ENCODE assay signal across 1 cellular context in genomic region chr6:159999240-159999671, GRCh38.
A peak's percentile ranks its signal among the peaks of the same experiment; 100 is the strongest.
TF ChIP-seq lines count a peak whose summit lies in the region.

No MANE protein-coding gene starts in this region.

TF ChIP-seq in K562, 482 proteins besides CTCF, POLR2A, EP300 and RAD21 (continued from another document and continues in another):
- peak; percentile 81 for TF ChIP-seq DPF2 (IDR thresholded peaks at IDR 0.05)
- no peak for TF ChIP-seq ZNF57 (CRISPR knock-in tag; IDR thresholded peaks at IDR 0.05)
- TF ChIP-seq CHCHD3 (CRISPR knock-in tag; IDR thresholded peaks at IDR 0.05) = no peak
- no peak for TF ChIP-seq ILF3 (IDR thresholded peaks at IDR 0.05; ENCODE audit: borderline replicate concordance)
- TF ChIP-seq BCOR (IDR thresholded peaks at IDR 0.05) = peak; percentile 52; the same call in 1 of the 2 replicates
- no peak for TF ChIP-seq ZBTB7A (IDR thresholded peaks at IDR 0.05; ENCODE audit: borderline replicate concordance, control insufficient read depth, low read depth, low read length)
- TF ChIP-seq, protein P1, sequence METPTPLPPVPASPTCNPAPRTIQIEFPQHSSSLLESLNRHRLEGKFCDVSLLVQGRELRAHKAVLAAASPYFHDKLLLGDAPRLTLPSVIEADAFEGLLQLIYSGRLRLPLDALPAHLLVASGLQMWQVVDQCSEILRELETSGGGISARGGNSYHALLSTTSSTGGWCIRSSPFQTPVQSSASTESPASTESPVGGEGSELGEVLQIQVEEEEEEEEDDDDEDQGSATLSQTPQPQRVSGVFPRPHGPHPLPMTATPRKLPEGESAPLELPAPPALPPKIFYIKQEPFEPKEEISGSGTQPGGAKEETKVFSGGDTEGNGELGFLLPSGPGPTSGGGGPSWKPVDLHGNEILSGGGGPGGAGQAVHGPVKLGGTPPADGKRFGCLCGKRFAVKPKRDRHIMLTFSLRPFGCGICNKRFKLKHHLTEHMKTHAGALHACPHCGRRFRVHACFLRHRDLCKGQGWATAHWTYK (CRISPR knock-in tag; IDR thresholded peaks at IDR 0.05) = no peak
- no peak for TF ChIP-seq KAT7 (CRISPR knock-in tag; IDR thresholded peaks at IDR 0.05; ENCODE audit: borderline replicate concordance)
- TF ChIP-seq PURB (CRISPR knock-in tag; IDR thresholded peaks at IDR 0.05; ENCODE audit: low read depth) = no peak
- no peak for TF ChIP-seq ZNF507 (tag; conservative IDR thresholded peaks at IDR 0.05)
- TF ChIP-seq, protein P2, sequence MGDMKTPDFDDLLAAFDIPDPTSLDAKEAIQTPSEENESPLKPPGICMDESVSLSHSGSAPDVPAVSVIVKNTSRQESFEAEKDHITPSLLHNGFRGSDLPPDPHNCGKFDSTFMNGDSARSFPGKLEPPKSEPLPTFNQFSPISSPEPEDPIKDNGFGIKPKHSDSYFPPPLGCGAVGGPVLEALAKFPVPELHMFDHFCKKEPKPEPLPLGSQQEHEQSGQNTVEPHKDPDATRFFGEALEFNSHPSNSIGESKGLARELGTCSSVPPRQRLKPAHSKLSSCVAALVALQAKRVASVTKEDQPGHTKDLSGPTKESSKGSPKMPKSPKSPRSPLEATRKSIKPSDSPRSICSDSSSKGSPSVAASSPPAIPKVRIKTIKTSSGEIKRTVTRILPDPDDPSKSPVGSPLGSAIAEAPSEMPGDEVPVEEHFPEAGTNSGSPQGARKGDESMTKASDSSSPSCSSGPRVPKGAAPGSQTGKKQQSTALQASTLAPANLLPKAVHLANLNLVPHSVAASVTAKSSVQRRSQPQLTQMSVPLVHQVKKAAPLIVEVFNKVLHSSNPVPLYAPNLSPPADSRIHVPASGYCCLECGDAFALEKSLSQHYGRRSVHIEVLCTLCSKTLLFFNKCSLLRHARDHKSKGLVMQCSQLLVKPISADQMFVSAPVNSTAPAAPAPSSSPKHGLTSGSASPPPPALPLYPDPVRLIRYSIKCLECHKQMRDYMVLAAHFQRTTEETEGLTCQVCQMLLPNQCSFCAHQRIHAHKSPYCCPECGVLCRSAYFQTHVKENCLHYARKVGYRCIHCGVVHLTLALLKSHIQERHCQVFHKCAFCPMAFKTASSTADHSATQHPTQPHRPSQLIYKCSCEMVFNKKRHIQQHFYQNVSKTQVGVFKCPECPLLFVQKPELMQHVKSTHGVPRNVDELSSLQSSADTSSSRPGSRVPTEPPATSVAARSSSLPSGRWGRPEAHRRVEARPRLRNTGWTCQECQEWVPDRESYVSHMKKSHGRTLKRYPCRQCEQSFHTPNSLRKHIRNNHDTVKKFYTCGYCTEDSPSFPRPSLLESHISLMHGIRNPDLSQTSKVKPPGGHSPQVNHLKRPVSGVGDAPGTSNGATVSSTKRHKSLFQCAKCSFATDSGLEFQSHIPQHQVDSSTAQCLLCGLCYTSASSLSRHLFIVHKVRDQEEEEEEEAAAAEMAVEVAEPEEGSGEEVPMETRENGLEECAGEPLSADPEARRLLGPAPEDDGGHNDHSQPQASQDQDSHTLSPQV (IDR thresholded peaks at IDR 0.05) = peak; percentile 76
- TF ChIP-seq, protein P3, sequence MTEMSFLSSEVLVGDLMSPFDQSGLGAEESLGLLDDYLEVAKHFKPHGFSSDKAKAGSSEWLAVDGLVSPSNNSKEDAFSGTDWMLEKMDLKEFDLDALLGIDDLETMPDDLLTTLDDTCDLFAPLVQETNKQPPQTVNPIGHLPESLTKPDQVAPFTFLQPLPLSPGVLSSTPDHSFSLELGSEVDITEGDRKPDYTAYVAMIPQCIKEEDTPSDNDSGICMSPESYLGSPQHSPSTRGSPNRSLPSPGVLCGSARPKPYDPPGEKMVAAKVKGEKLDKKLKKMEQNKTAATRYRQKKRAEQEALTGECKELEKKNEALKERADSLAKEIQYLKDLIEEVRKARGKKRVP (CRISPR knock-in tag; IDR thresholded peaks at IDR 0.05) = no peak
- TF ChIP-seq REST (CRISPR knock-in tag; IDR thresholded peaks at IDR 0.05; ENCODE audit: low read depth) = no peak
- TF ChIP-seq ETV1 (tag; conservative IDR thresholded peaks at IDR 0.05; ENCODE audit: low read depth) = peak; percentile 50
- no peak for TF ChIP-seq NEUROD1 (IDR thresholded peaks at IDR 0.05; ENCODE audit: borderline replicate concordance, low read depth, low read length, partially characterized antibody)
- no peak for TF ChIP-seq ZNF184 (CRISPR knock-in tag; IDR thresholded peaks at IDR 0.05)
- TF ChIP-seq CREM (IDR thresholded peaks at IDR 0.05; ENCODE audit: low read depth) = no peak
- TF ChIP-seq ZNF583 (CRISPR knock-in tag; IDR thresholded peaks at IDR 0.05) = no peak
- peak; percentile 82 for TF ChIP-seq SMARCA4 (IDR thresholded peaks at IDR 0.05)
- peak; percentile 83 for TF ChIP-seq TCF3 (CRISPR knock-in tag; IDR thresholded peaks at IDR 0.05)
- peak; percentile 69 for TF ChIP-seq CBFA2T2 (conservative IDR thresholded peaks at IDR 0.05)
- TF ChIP-seq SMAD4 (CRISPR knock-in tag; conservative IDR thresholded peaks at IDR 0.05) = peak; percentile 91
- TF ChIP-seq BRD9 (IDR thresholded peaks at IDR 0.05; ENCODE audit: low read depth, partially characterized antibody) = no peak
- TF ChIP-seq ZNF77 (CRISPR knock-in tag; IDR thresholded peaks at IDR 0.05) = no peak
- peak; percentile 66 for TF ChIP-seq FOXM1 (IDR thresholded peaks at IDR 0.05; ENCODE audit: low read depth)
- no peak for TF ChIP-seq FOXM1 (CRISPR knock-in tag; IDR thresholded peaks at IDR 0.05; ENCODE audit: low read depth)
- no peak for TF ChIP-seq DACH1 (IDR thresholded peaks at IDR 0.05; ENCODE audit: partially characterized antibody)
- TF ChIP-seq MTA3 (IDR thresholded peaks at IDR 0.05; ENCODE audit: borderline replicate concordance) = 0 out of 2 replicates have a peak, but pooled peaks have one; percentile 36
- TF ChIP-seq, protein P4, sequence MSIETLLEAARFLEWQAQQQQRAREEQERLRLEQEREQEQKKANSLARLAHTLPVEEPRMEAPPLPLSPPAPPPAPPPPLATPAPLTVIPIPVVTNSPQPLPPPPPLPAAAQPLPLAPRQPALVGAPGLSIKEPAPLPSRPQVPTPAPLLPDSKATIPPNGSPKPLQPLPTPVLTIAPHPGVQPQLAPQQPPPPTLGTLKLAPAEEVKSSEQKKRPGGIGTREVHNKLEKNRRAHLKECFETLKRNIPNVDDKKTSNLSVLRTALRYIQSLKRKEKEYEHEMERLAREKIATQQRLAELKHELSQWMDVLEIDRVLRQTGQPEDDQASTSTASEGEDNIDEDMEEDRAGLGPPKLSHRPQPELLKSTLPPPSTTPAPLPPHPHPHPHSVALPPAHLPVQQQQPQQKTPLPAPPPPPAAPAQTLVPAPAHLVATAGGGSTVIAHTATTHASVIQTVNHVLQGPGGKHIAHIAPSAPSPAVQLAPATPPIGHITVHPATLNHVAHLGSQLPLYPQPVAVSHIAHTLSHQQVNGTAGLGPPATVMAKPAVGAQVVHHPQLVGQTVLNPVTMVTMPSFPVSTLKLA (conservative IDR thresholded peaks at IDR 0.05) = 0 out of 4 replicates have a peak, but pooled peaks of 1 of the 2 experiments have one; percentile 47
- TF ChIP-seq L3MBTL2 (IDR thresholded peaks at IDR 0.05) = peak; percentile 33; the same call in 1 of the 2 replicates
- no peak for TF ChIP-seq CAMTA2 (CRISPR knock-in tag; conservative IDR thresholded peaks at IDR 0.05)
- TF ChIP-seq ARID1B (IDR thresholded peaks at IDR 0.05) = peak; percentile 91
- peak; percentile 56; the same call in 1 of the 2 replicates for TF ChIP-seq NCOR1 (IDR thresholded peaks at IDR 0.05)
- TF ChIP-seq MXD1 (CRISPR knock-in tag; IDR thresholded peaks at IDR 0.05; ENCODE audit: borderline replicate concordance, poor library complexity, severe bottlenecking) = no peak
- TF ChIP-seq TAL1 (IDR thresholded peaks at IDR 0.05) = peak; percentile 81
- TF ChIP-seq SOX6 (IDR thresholded peaks at IDR 0.05) = peak; percentile 82
- TF ChIP-seq ARID2 (IDR thresholded peaks at IDR 0.05) = no peak
- TF ChIP-seq ZNF436 (CRISPR knock-in tag; IDR thresholded peaks at IDR 0.05) = peak; percentile 76; the same call in 1 of the 2 replicates
- TF ChIP-seq, protein P5, sequence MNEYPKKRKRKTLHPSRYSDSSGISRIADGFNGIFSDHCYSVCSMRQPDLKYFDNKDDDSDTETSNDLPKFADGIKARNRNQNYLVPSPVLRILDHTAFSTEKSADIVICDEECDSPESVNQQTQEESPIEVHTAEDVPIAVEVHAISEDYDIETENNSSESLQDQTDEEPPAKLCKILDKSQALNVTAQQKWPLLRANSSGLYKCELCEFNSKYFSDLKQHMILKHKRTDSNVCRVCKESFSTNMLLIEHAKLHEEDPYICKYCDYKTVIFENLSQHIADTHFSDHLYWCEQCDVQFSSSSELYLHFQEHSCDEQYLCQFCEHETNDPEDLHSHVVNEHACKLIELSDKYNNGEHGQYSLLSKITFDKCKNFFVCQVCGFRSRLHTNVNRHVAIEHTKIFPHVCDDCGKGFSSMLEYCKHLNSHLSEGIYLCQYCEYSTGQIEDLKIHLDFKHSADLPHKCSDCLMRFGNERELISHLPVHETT (CRISPR knock-in tag; conservative IDR thresholded peaks at IDR 0.05 in 1 of 2, IDR thresholded peaks at IDR 0.05 in 1 of 2) = 0 out of 4 replicates have a peak, but pooled peaks of 1 of the 2 experiments have one; percentile 28
- TF ChIP-seq FOSL1 (tag; conservative IDR thresholded peaks at IDR 0.05) = peak; percentile 58; the same call in 1 of the 2 replicates
- TF ChIP-seq CXXC5 (CRISPR knock-in tag; IDR thresholded peaks at IDR 0.05) = peak; percentile 91
- no peak for TF ChIP-seq ZSCAN29 (IDR thresholded peaks at IDR 0.05)
- TF ChIP-seq MTA2 (IDR thresholded peaks at IDR 0.05; ENCODE audit: low read depth) = peak; percentile 62
- no peak; a peak in 1 of 4 replicates for TF ChIP-seq TBL1XR1 (IDR thresholded peaks at IDR 0.05; ENCODE audit: low read length in 2 of 2)
- TF ChIP-seq PML (IDR thresholded peaks at IDR 0.05; ENCODE audit: low read length) = peak; percentile 12; the same call in 1 of the 2 replicates
- TF ChIP-seq AFF1 (IDR thresholded peaks at IDR 0.05; ENCODE audit: low read depth in 1 of 2, partially characterized antibody in 2 of 2) = no peak
- TF ChIP-seq, protein P6, sequence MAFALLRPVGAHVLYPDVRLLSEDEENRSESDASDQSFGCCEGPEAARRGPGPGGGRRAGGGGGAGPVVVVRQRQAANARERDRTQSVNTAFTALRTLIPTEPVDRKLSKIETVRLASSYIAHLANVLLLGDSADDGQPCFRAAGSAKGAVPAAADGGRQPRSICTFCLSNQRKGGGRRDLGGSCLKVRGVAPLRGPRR (CRISPR knock-in tag; IDR thresholded peaks at IDR 0.05) = 0 out of 2 replicates have a peak, but pooled peaks have one; percentile 61
